In genomic region chr1:183607322-183607980, GRCh38 we compare ENCODE assay signal across 15 cellular contexts. TPM values are rescaled to one million over a fixed set of nuclear protein-coding genes. Genes with fewer than 3 reads are reported as not detected.
DNase-seq lines count a peak whose midpoint lies in the region; ATAC-seq lines count a peak whose summit lies in the region.
"Had no signal": no experiment of that assay in that cellular context is flagged by ENCODE, and none has a peak within 500 bp of the region (broad histone marks: within the 10 kb centered on the region; RNA-seq: fewer than 3 reads in every experiment).

No MANE protein-coding gene starts in this region.

- peaks cover 43% of the 10 kb centered on the region for H3K4me1 ChIP-seq in SJSA1 (replicated peaks)

- H3K36me3 Mint-ChIP-seq in stimulated activated naive B cell treated with anti-CD40 and anti-IgM and Interleukin-4, amounts not matched to agents 10 μg/mL and 1 μg/mL and 100 μg/mL, for 72 hours: peaks cover 7 to 9% of the 10 kb centered on the region in 2 donors

- no peaks in the 10 kb centered on the region for H3K9me3 ChIP-seq in SJSA1 (replicated peaks)
- H3K9me3 ChIP-seq: thoracic aorta had no signal

- peaks cover 41 to 75% of the 10 kb centered on the region in 2 donors for H3K4me1 Mint-ChIP-seq in stimulated activated naive B cell treated with anti-CD40 and anti-IgM and Interleukin-4, amounts not matched to agents 10 μg/mL and 1 μg/mL and 100 μg/mL, for 72 hours

- DNase-seq in NOMO-1 treated with DMSO at 0.1 percent for 48 hours (lab: John Stamatoyannopoulos, UW; ENCODE audit: unreplicated experiment) (peak; percentile 33), NOMO-1 treated with dmso at 0.1 percent for 144 hours (lab: John Stamatoyannopoulos, UW; ENCODE audit: unreplicated experiment) (no peak), SJSA1 (ENCODE audit: low read depth in 1 of 2, low spot score in 2 of 2) (no peak), COLO668 (lab: John Stamatoyannopoulos, UW; ENCODE audit: unreplicated experiment) (no peak), ecto neural progenitor cell (ENCODE audit: low spot score) (no peak), OCI-M2 (lab: John Stamatoyannopoulos, UW; ENCODE audit: unreplicated experiment) (no peak)
- no peak for DNase-seq in stimulated activated naive B cell treated with anti-CD40 and anti-IgM and Interleukin-4, amounts not matched to agents 10 μg/mL and 1 μg/mL and 100 μg/mL, for 72 hours
- DNase-seq: 8988T; activated CD4-positive, alpha-beta T cell treated with anti-CD3 and anti-CD28 coated beads for 48 hours; NCI-H1417 treated with DMSO at 0.1 percent for 48 hours had no signal

- ATAC-seq in HG02981 (IDR thresholded peaks at IDR 0.05; ENCODE audit: unreplicated experiment): peak; percentile 35
- ATAC-seq in stimulated activated naive B cell treated with anti-CD40 and anti-IgM and Interleukin-4, amounts not matched to agents 10 μg/mL and 1 μg/mL and 100 μg/mL, for 72 hours (replicated peaks): peak; percentile 62 to 73
- ATAC-seq: sciatic nerve had no signal

- peaks cover 4% of the 10 kb centered on the region in 2 donors for H3K9me3 Mint-ChIP-seq in stimulated activated naive B cell treated with anti-CD40 and anti-IgM and Interleukin-4, amounts not matched to agents 10 μg/mL and 1 μg/mL and 100 μg/mL, for 72 hours

- no peaks in the 10 kb centered on the region for H3K27me3 Mint-ChIP-seq in stimulated activated naive B cell treated with anti-CD40 and anti-IgM and Interleukin-4, amounts not matched to agents 10 μg/mL and 1 μg/mL and 100 μg/mL, for 72 hours

- no peaks in the 10 kb centered on the region for H3K27me3 ChIP-seq in SJSA1 (replicated peaks)

- H3K27ac Mint-ChIP-seq in stimulated activated naive B cell treated with anti-CD40 and anti-IgM and Interleukin-4, amounts not matched to agents 10 μg/mL and 1 μg/mL and 100 μg/mL, for 72 hours: peak overlapping the region; percentile 96

- H3K36me3 ChIP-seq in SJSA1: no peaks in the 10 kb centered on the region
- H3K36me3 ChIP-seq: thoracic aorta had no signal

- H3K4me3 Mint-ChIP-seq in stimulated activated naive B cell treated with anti-CD40 and anti-IgM and Interleukin-4, amounts not matched to agents 10 μg/mL and 1 μg/mL and 100 μg/mL, for 72 hours: peak overlapping the region; percentile 61 to 79

- no peak overlapping the region for H3K4me3 ChIP-seq in SJSA1
- H3K4me3 ChIP-seq: thoracic aorta had no signal

- peak overlapping the region; percentile 68 for H3K27ac ChIP-seq in SJSA1

RNA-seq across cellular contexts. Expression of gene NCF2, which starts 17.2 kb away (rescaled TPM):
- total RNA-seq in SJSA1 (2014; rRNA removed; shearing (Covaris generic)): 0.24 TPM in 1 of 2 replicates, not detected in the other

RNA-seq across cellular contexts. Expression of gene ARPC5, which starts 28.1 kb away (rescaled TPM):
- total RNA-seq in SJSA1 (2014; rRNA removed; shearing (Covaris generic)): 444 and 568 TPM in 2 replicates

RNA-seq across cellular contexts. Expression of gene APOBEC4, which starts 45.7 kb away (rescaled TPM):
- total RNA-seq in SJSA1 (2014; rRNA removed; shearing (Covaris generic)): not detected in 2 replicates
- total RNA-seq: cardiac septum, HT1080, sciatic nerve, thoracic aorta had no signal
